33 cellular contexts compared by ENCODE assay signal in genomic region chr2:222292738-222293134, GRCh38. TPM values are rescaled to one million over a fixed set of nuclear protein-coding genes. Genes with fewer than 3 reads are reported as not detected.
"Had no signal": no experiment of that assay in that cellular context is flagged by ENCODE, and none has a peak within 500 bp of the region (broad histone marks: within the 10 kb centered on the region; RNA-seq: fewer than 3 reads in every experiment).

No MANE protein-coding gene starts in this region.

- ATAC-seq: gastroesophageal sphincter; heart left ventricle; left lung; lower lobe of right lung; naive thymus-derived CD8-positive, alpha-beta T cell; psoas muscle; stimulated activated effector memory CD8-positive, alpha-beta T cell treated with anti-CD3 and anti-CD28 coated beads, Interleukin-12 subunit alpha, Interleukin-12 subunit beta, amount 100 ng/mL, for 72 hours had no signal

- H3K4me3 ChIP-seq: colonic mucosa, gastroesophageal sphincter, heart left ventricle, left lung, lower lobe of right lung, psoas muscle, sigmoid colon, upper lobe of left lung, vagina had no signal

- H3K9ac ChIP-seq: parathyroid adenoma had no signal

- H3K27ac Mint-ChIP-seq: activated CD4-positive, alpha-beta memory T cell treated with anti-CD3 and anti-CD28 coated beads for 36 hours; activated CD4-positive, alpha-beta T cell treated with anti-CD3 and anti-CD28 coated beads, Interleukin-2, amount 10 ng/mL, durations not matched to agents 24 days and 14 days; activated T-cell treated with anti-CD3 and anti-CD28 coated beads, Interleukin-2, amount 50 U/mL, for 24 hours; naive thymus-derived CD8-positive, alpha-beta T cell; stimulated activated effector memory CD8-positive, alpha-beta T cell treated with anti-CD3 and anti-CD28 coated beads, Interleukin-12 subunit alpha, Interleukin-12 subunit beta, amount 100 ng/mL, for 72 hours; stimulated activated naive CD8-positive, alpha-beta T cell treated with anti-CD3 and anti-CD28 coated beads, Interleukin-15, Interleukin-2, amounts not matched to agents 100 ng/mL and 50 ng/mL, for 24 hours had no signal

- H3K4me1 ChIP-seq: parathyroid adenoma had no signal

- DNase-seq: activated CD4-positive, alpha-beta memory T cell treated with anti-CD3 and anti-CD28 coated beads for 36 hours; activated CD4-positive, alpha-beta T cell treated with anti-CD3 and anti-CD28 coated beads, Interleukin-2, amount 10 ng/mL, durations not matched to agents 24 days and 14 days; activated CD4-positive, CD25-positive, alpha-beta regulatory T cell treated with anti-CD3 and anti-CD28 coated beads, Interleukin-2, amount 50 U/mL, for 72 hours; activated CD8-positive, alpha-beta memory T cell treated with anti-CD3 and anti-CD28 coated beads, Interleukin-2, amount 50 U/mL, for 4 hours; activated gamma-delta T cell; activated naive CD4-positive, alpha-beta T cell treated with anti-CD3 and anti-CD28 coated beads, Interleukin-2, amount 50 U/mL, for 16 hours; activated T-cell treated with anti-CD3 and anti-CD28 coated beads, Interleukin-2, amount 50 U/mL, for 24 hours; amniotic stem cell; colonic mucosa; effector memory CD4-positive, alpha-beta T cell; erythroblast; heart left ventricle; left lung; lower lobe of right lung; mesenchymal stem cell; naive thymus-derived CD8-positive, alpha-beta T cell; occipital lobe; sigmoid colon; small intestine; stimulated activated CD4-positive, alpha-beta T cell treated with anti-CD3 and anti-CD28 coated beads, Interleukin-4, amount 100 ng/mL, for 24 hours; substantia nigra; upper lobe of left lung had no signal

- H3K27ac ChIP-seq: colonic mucosa, gastroesophageal sphincter, heart left ventricle, left lung, lower lobe of right lung, parathyroid adenoma, psoas muscle, sigmoid colon, upper lobe of left lung, vagina had no signal

- H3K36me3 ChIP-seq: colonic mucosa, gastroesophageal sphincter, heart left ventricle, left lung, lower lobe of right lung, sigmoid colon, upper lobe of left lung, vagina had no signal

- H3K9me3 Mint-ChIP-seq: activated CD4-positive, alpha-beta memory T cell treated with anti-CD3 and anti-CD28 coated beads for 36 hours; activated T-cell treated with anti-CD3 and anti-CD28 coated beads, Interleukin-2, amount 50 U/mL, for 24 hours; stimulated activated effector memory CD8-positive, alpha-beta T cell treated with anti-CD3 and anti-CD28 coated beads, Interleukin-12 subunit alpha, Interleukin-12 subunit beta, amount 100 ng/mL, for 72 hours; stimulated activated naive CD8-positive, alpha-beta T cell treated with anti-CD3 and anti-CD28 coated beads, Interleukin-15, Interleukin-2, amounts not matched to agents 100 ng/mL and 50 ng/mL, for 24 hours had no signal

- H2AFZ ChIP-seq: parathyroid adenoma had no signal

- H3K4me3 Mint-ChIP-seq: activated CD4-positive, alpha-beta memory T cell treated with anti-CD3 and anti-CD28 coated beads for 36 hours; activated CD4-positive, alpha-beta T cell treated with anti-CD3 and anti-CD28 coated beads, Interleukin-2, amount 10 ng/mL, durations not matched to agents 24 days and 14 days; activated T-cell treated with anti-CD3 and anti-CD28 coated beads, Interleukin-2, amount 50 U/mL, for 24 hours; naive thymus-derived CD8-positive, alpha-beta T cell; stimulated activated effector memory CD8-positive, alpha-beta T cell treated with anti-CD3 and anti-CD28 coated beads, Interleukin-12 subunit alpha, Interleukin-12 subunit beta, amount 100 ng/mL, for 72 hours; stimulated activated naive CD8-positive, alpha-beta T cell treated with anti-CD3 and anti-CD28 coated beads, Interleukin-15, Interleukin-2, amounts not matched to agents 100 ng/mL and 50 ng/mL, for 24 hours had no signal

- H3K9me3 ChIP-seq: colonic mucosa, heart left ventricle, left lung, lower lobe of right lung, psoas muscle, sigmoid colon, upper lobe of left lung, vagina had no signal

RNA-seq across cellular contexts. Expression of gene PAX3, which starts 6.1 kb away (rescaled TPM):
- total RNA-seq: activated CD4-positive, alpha-beta memory T cell treated with anti-CD3 and anti-CD28 coated beads for 36 hours; activated CD4-positive, alpha-beta T cell treated with anti-CD3 and anti-CD28 coated beads, Interleukin-2, amount 10 ng/mL, durations not matched to agents 24 days and 14 days; activated CD8-positive, alpha-beta memory T cell treated with anti-CD3 and anti-CD28 coated beads for 36 hours; dermis microvascular lymphatic vessel endothelial cell; fibroblast of lung; fibroblast of villous mesenchyme; left lung; lower lobe of right lung; naive thymus-derived CD8-positive, alpha-beta T cell; sigmoid colon; T-helper 1 cell treated with Interleukin-12 subunit alpha and Interleukin-12 subunit beta and Interleukin-4 antibody, amounts not matched to agents 30 ng/mL and 1 ng/mL, for 36 hours; vagina had no signal
- polyA plus RNA-seq: fibroblast of lung; heart left ventricle; naive thymus-derived CD8-positive, alpha-beta T cell; sigmoid colon; small intestine had no signal
